ENCODE assay signal across 16 cellular contexts in the genomic region with DNA sequence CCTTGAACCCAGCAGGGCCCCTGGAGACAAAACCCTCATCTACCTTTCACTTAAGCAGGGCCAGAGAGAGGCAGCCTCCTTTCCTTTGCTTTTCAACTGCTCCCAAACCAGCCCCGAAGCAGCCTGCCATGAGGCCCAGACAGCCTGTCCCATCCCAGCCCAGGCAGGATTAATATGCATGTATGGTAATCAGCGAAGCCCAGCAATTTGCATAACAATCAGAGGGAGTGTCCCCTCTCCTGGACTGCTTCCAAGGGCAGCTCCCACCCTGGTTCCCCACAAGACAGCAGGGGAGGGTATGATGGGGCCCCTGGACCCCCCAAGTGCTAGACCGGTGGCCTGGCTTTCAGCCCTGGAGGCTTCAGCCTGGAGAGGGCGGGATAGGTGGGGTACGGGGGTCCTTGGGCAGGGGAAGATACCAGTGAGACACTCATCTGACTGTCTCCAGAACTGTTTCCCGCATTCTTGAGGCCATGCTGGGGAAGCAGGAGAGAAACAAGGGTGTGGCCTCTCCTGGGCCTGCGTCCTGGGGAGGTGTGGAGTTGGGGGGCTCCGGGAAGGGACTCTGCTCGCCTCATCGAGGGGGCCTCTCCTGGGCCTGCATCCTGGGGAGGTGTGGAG.
"Had no signal": no experiment of that assay in that cellular context is flagged by ENCODE, and none has a peak within 500 bp of the region (broad histone marks: within the 10 kb centered on the region; RNA-seq: fewer than 3 reads in every experiment).

No MANE protein-coding gene starts in this region.

- DNase-seq: colonic mucosa; dermis blood vessel endothelial cell; hypothalamus; left colon; left ventricle myocardium superior; mesendoderm; naive B cell; sigmoid colon; stimulated activated CD4-positive, alpha-beta T cell treated with anti-CD3 and anti-CD28 coated beads, Interleukin-2, amount 100 ng/mL, for 24 hours; stimulated activated CD4-positive, alpha-beta T cell treated with anti-CD3 and anti-CD28 coated beads, Interleukin-4, amount 100 ng/mL, for 4 hours; stimulated activated naive B cell treated with anti-CD40 and anti-IgM and Interleukin-4, amounts not matched to agents 10 μg/mL and 1 μg/mL and 100 μg/mL, for 72 hours; stimulated activated naive CD8-positive, alpha-beta T cell treated with anti-CD3 and anti-CD28 coated beads, Interleukin-15, amount 100 ng/mL, for 72 hours; testis had no signal

- H3K4me1 ChIP-seq: colonic mucosa, heart left ventricle, sigmoid colon, testis, tibial nerve had no signal

- H3K36me3 ChIP-seq: colonic mucosa, heart left ventricle, sigmoid colon, tibial nerve had no signal

- H3K4me3 Mint-ChIP-seq: naive B cell; stimulated activated naive B cell treated with anti-CD40 and anti-IgM and Interleukin-4, amounts not matched to agents 10 μg/mL and 1 μg/mL and 100 μg/mL, for 72 hours; stimulated activated naive CD8-positive, alpha-beta T cell treated with anti-CD3 and anti-CD28 coated beads, Interleukin-15, amount 100 ng/mL, for 72 hours had no signal

- ATAC-seq: heart left ventricle; left colon; left ventricle myocardium superior; stimulated activated naive B cell treated with anti-CD40 and anti-IgM and Interleukin-4, amounts not matched to agents 10 μg/mL and 1 μg/mL and 100 μg/mL, for 72 hours; stimulated activated naive CD8-positive, alpha-beta T cell treated with anti-CD3 and anti-CD28 coated beads, Interleukin-15, amount 100 ng/mL, for 72 hours had no signal

- H3K27ac ChIP-seq: colonic mucosa, heart left ventricle, sigmoid colon, skin epidermis, testis, tibial nerve had no signal

- H3K27me3 ChIP-seq: colonic mucosa, testis had no signal

- H3K27ac Mint-ChIP-seq: naive B cell; stimulated activated naive B cell treated with anti-CD40 and anti-IgM and Interleukin-4, amounts not matched to agents 10 μg/mL and 1 μg/mL and 100 μg/mL, for 72 hours; stimulated activated naive CD8-positive, alpha-beta T cell treated with anti-CD3 and anti-CD28 coated beads, Interleukin-15, amount 100 ng/mL, for 72 hours had no signal

- H3K4me1 Mint-ChIP-seq: naive B cell; stimulated activated naive B cell treated with anti-CD40 and anti-IgM and Interleukin-4, amounts not matched to agents 10 μg/mL and 1 μg/mL and 100 μg/mL, for 72 hours; stimulated activated naive CD8-positive, alpha-beta T cell treated with anti-CD3 and anti-CD28 coated beads, Interleukin-15, amount 100 ng/mL, for 72 hours had no signal

- H3K4me3 ChIP-seq: colonic mucosa, heart left ventricle, sigmoid colon, skin epidermis, testis, tibial nerve had no signal

- H3K36me3 Mint-ChIP-seq: naive B cell had no signal

- H3K9me3 ChIP-seq: colonic mucosa, testis had no signal
